Comparison of ENCODE assay signal across 15 cellular contexts in genomic region chr11:13104619-13105236, GRCh38.
A peak's percentile ranks its signal among the peaks of the same experiment; 100 is the strongest.
DNase-seq lines count a peak whose midpoint lies in the region; ATAC-seq and TF ChIP-seq lines count a peak whose summit lies in the region.
"Had no signal": no experiment of that assay in that cellular context is flagged by ENCODE, and none has a peak within 500 bp of the region (broad histone marks: within the 10 kb centered on the region; RNA-seq: fewer than 3 reads in every experiment).

No MANE protein-coding gene starts in this region.

- no peak overlapping the region for H3K4me3 Mint-ChIP-seq in osteocyte (ENCODE audit: unreplicated experiment)
- H3K4me3 Mint-ChIP-seq: activated B cell treated with CpG ODN at 0.5 μM for 24 hours, T-cell had no signal

- peak overlapping the region; percentile 34 for H3K4me2 ChIP-seq in OCI-LY3 (ENCODE audit: low read length)

- H3K27me3 Mint-ChIP-seq in osteocyte (ENCODE audit: unreplicated experiment), result peaks cover 50% of the 10 kb centered on the region
- H3K27me3 Mint-ChIP-seq: activated B cell treated with CpG ODN at 0.5 μM for 24 hours had no signal

- H3K9me3 Mint-ChIP-seq in osteocyte (ENCODE audit: unreplicated experiment), result no peaks in the 10 kb centered on the region

- 39 to 42% methylated on average over 5 of the region's 5 CpGs for WGBS in lung, 2 donors

- no peak for TF ChIP-seq CTCF in OCI-LY3 (IDR thresholded peaks at IDR 0.05; ENCODE audit: low read depth, low read length)
- no peak for TF ChIP-seq CTCF in lung (IDR thresholded peaks at IDR 0.05; ENCODE audit: control extremely low read depth, extremely low read depth)
- no peak for TF ChIP-seq CTCF in osteocyte (IDR thresholded peaks at IDR 0.05)

- H3K9ac ChIP-seq in OCI-LY3 (ENCODE audit: low read length), result no peak overlapping the region

- ATAC-seq in HG03571 (IDR thresholded peaks at IDR 0.05; ENCODE audit: unreplicated experiment), result peak; percentile 3
- peak; percentile 47 for ATAC-seq in lung (ENCODE audit: insufficient read depth, low FRiP score)
- ATAC-seq: T-cell had no signal

- no peaks in the 10 kb centered on the region for H4K20me1 ChIP-seq in OCI-LY3 (ENCODE audit: insufficient read depth, low read length)

- no peaks in the 10 kb centered on the region for H3K36me3 Mint-ChIP-seq in osteocyte (ENCODE audit: unreplicated experiment)
- H3K36me3 Mint-ChIP-seq: T-cell had no signal

- H3K4me1 Mint-ChIP-seq in osteocyte (ENCODE audit: unreplicated experiment), result no peaks in the 10 kb centered on the region
- H3K4me1 Mint-ChIP-seq: activated B cell treated with CpG ODN at 0.5 μM for 24 hours, T-cell had no signal

- no peak overlapping the region for H3K27ac ChIP-seq in OCI-LY3 (ENCODE audit: low read length)
- peak overlapping the region in 1 of 2 donors; percentile 12 for H3K27ac ChIP-seq in lung (ENCODE audit: low read depth in 1 of 2, low read length in 1 of 2)
- H3K27ac ChIP-seq: C4-2B, tibial artery had no signal

- no peaks in the 10 kb centered on the region for H3K9me3 ChIP-seq in OCI-LY3 (ENCODE audit: insufficient read depth, low read length)
- no peaks in the 10 kb centered on the region for H3K9me3 ChIP-seq in lung (ENCODE audit: control insufficient read depth in 2 of 2, insufficient read depth in 1 of 2, low read length in 1 of 2)
- H3K9me3 ChIP-seq: tibial artery had no signal

- no peak overlapping the region for H3K27ac Mint-ChIP-seq in osteocyte (ENCODE audit: unreplicated experiment)
- H3K27ac Mint-ChIP-seq: activated B cell treated with CpG ODN at 0.5 μM for 24 hours, T-cell had no signal

- peak; percentile 19 for DNase-seq in COR-L47 (lab: John Stamatoyannopoulos, UW)
- no peak for DNase-seq in lung (ENCODE audit: low spot score)
- DNase-seq in SHP77 (lab: John Stamatoyannopoulos, UW), result no peak
- no peak for DNase-seq in osteocyte (ENCODE audit: extremely low spot score, unreplicated experiment)
- DNase-seq in activated CD4-positive, CD25-positive, alpha-beta regulatory T cell treated with anti-CD3 and anti-CD28 coated beads, Interleukin-2, amount 50 U/mL, for 72 hours, result no peak
- DNase-seq: activated B cell treated with CpG ODN at 0.5 μM for 24 hours; activated effector memory CD4-positive, alpha-beta T cell treated with Interleukin-2 at 50 U/mL for 16 hours; amygdala; H7; head of caudate nucleus; T-cell had no signal

- H3K4me1 ChIP-seq in OCI-LY3 (ENCODE audit: low read length) (peaks cover 18% of the 10 kb centered on the region), lung (ENCODE audit: control insufficient read depth in 2 of 2, insufficient read depth in 2 of 2, low read length in 2 of 2) (peaks cover 2 to 4% of the 10 kb centered on the region in 2 donors)
- H3K4me1 ChIP-seq: tibial artery had no signal

- H3K27me3 ChIP-seq in OCI-LY3 (ENCODE audit: low read depth, low read length), result no peaks in the 10 kb centered on the region; the same call in 1 of the 2 replicates
- H3K27me3 ChIP-seq in lung (ENCODE audit: control insufficient read depth, insufficient read depth), result no peaks in the 10 kb centered on the region
- H3K27me3 ChIP-seq: tibial artery had no signal

- H3K4me3 ChIP-seq in OCI-LY3 (ENCODE audit: low read length) (no peak overlapping the region), lung (no peak overlapping the region)
- H3K4me3 ChIP-seq: tibial artery had no signal

- no peak overlapping the region for H2AFZ ChIP-seq in OCI-LY3 (ENCODE audit: low read depth, low read length)

- H3K79me2 ChIP-seq in OCI-LY3 (ENCODE audit: low read length), result no peaks in the 10 kb centered on the region

- H3K36me3 ChIP-seq in OCI-LY3 (replicated peaks; ENCODE audit: low read depth, low read length) (peaks cover 4% of the 10 kb centered on the region), lung (ENCODE audit: control insufficient read depth in 2 of 2, insufficient read depth in 2 of 2, low read length in 2 of 2) (no peaks in the 10 kb centered on the region)
- H3K36me3 ChIP-seq: tibial artery had no signal
